ENCODE assay signal across 12 cellular contexts in genomic region chr12:92244036-92244435, GRCh38.
DNase-seq lines count a peak whose midpoint lies in the region; ATAC-seq and TF ChIP-seq lines count a peak whose summit lies in the region.
"Had no signal": no experiment of that assay in that cellular context is flagged by ENCODE, and none has a peak within 500 bp of the region (broad histone marks: within the 10 kb centered on the region; RNA-seq: fewer than 3 reads in every experiment).

No MANE protein-coding gene starts in this region.

- H3K4me1 ChIP-seq in tibial nerve: peaks cover 0 to 17% (median 3%) of the 10 kb centered on the region in 4 donors

- TF ChIP-seq EP300 in tibial nerve (IDR thresholded peaks at IDR 0.05): peak; percentile 97 to 99

- whole genome bisulfite sequencing in tibial nerve, 2 donors: 46 to 48% methylated on average over 3 of the region's 3 CpGs

- H3K36me3 ChIP-seq in tibial nerve: no peaks in the 10 kb centered on the region

- TF ChIP-seq POLR2A in tibial nerve (IDR thresholded peaks at IDR 0.05): peak in 1 of 2 donors; percentile 16

- H3K27ac ChIP-seq in VCaP (peak overlapping the region; percentile 38), tibial nerve (peak overlapping the region; percentile 50 to 90 (median 73))

- H3K27me3 ChIP-seq in tibial nerve: no peaks in the 10 kb centered on the region

- H3K4me3 ChIP-seq in tibial nerve: no peak overlapping the region
- H3K4me3 ChIP-seq: skin epidermis had no signal

- H3K9me3 ChIP-seq in tibial nerve: no peaks in the 10 kb centered on the region

- TF ChIP-seq CTCF in VCaP (conservative IDR thresholded peaks at IDR 0.05): 0 out of 2 replicates have a peak, but pooled peaks have one; percentile 19
- TF ChIP-seq CTCF in tibial nerve (IDR thresholded peaks at IDR 0.05): peak in 4 of 5 experiments; percentile 22 to 61 (median 31)

- DNase-seq in fibroblast of gingiva (ENCODE audit: low read depth) (peak; percentile 91), middle frontal gyrus (ENCODE audit: extremely low spot score, low spot score) (peak; percentile 15), tibial nerve (ENCODE audit: low spot score in 2 of 2) (peak in 1 of 2 donors; percentile 62)
- DNase-seq in activated effector memory CD4-positive, alpha-beta T cell treated with Interleukin-2 at 50 U/mL for 16 hours: no peak
- DNase-seq: activated naive CD8-positive, alpha-beta T cell treated with anti-CD3 and anti-CD28 coated beads, Interleukin-2, amount 10 ng/mL, durations not matched to agents 7 days and 5 days; GF-D8; Kasumi-1; stimulated activated naive CD8-positive, alpha-beta T cell treated with anti-CD3 and anti-CD28 coated beads, Interleukin-15, amount 100 ng/mL, for 72 hours had no signal

- ATAC-seq in GM21737 (IDR thresholded peaks at IDR 0.05; ENCODE audit: unreplicated experiment) (no peak), GM18502 (IDR thresholded peaks at IDR 0.05; ENCODE audit: poor library complexity, unreplicated experiment) (no peak)
- ATAC-seq: stimulated activated naive CD8-positive, alpha-beta T cell treated with anti-CD3 and anti-CD28 coated beads, Interleukin-15, amount 100 ng/mL, for 72 hours had no signal
